17 cellular contexts compared by ENCODE assay signal in the genomic region with DNA sequence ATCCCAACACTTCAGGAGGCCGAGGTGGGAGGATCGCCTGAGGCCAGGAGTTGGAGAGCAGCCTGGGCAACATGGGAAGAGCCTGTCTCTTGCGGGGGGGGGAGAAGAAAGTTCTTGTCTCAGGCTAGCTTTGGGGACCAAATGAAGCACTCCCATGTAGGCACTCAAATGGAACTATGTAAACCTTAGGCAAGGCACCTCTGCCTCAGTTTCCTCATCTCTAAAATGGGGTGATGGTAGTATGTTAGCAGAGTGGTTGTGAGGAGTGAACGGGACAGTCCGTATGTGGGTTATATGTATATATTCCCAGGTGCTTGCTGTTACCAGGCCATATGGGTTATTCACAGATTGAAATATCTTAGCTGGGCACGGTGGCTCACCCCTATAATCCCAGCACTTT. TPM values are rescaled to one million over a fixed set of nuclear protein-coding genes. Genes with fewer than 3 reads are reported as not detected.
DNase-seq lines count a peak whose midpoint lies in the region; ATAC-seq, FAIRE-seq and TF ChIP-seq lines count a peak whose summit lies in the region.
"Had no signal": no experiment of that assay in that cellular context is flagged by ENCODE, and none has a peak within 500 bp of the region (broad histone marks: within the 10 kb centered on the region; RNA-seq: fewer than 3 reads in every experiment).

No MANE protein-coding gene starts in this region.

- in situ Hi-C loops in HepG2 (cut with HindIII; ENCODE audit: extremely low pct_ligation_motif_present, low pct_unique_long_range_greater_than_20kb) (no loop called here), Panc1 (cut with HindIII; ENCODE audit: low pct_unique_long_range_greater_than_20kb, low sequenced_read_pairs) (no loop called here)

- H3K9me3 ChIP-seq in HepG2 (ENCODE audit: low read length) (no peaks in the 10 kb centered on the region), right lobe of liver (no peaks in the 10 kb centered on the region), Panc1 (ENCODE audit: control insufficient read depth, insufficient read depth, low read depth, low read length) (no peaks in the 10 kb centered on the region)
- H3K9me3 ChIP-seq: BE2C had no signal

- intact Hi-C loops in HepG2 (cut with micrococcal nuclease; ENCODE audit: unreplicated experiment) (no loop called here), right lobe of liver (cut with DNase I) (no loop called here), Panc1 (cut with micrococcal nuclease; ENCODE audit: unreplicated experiment) (no loop called here)

- no peak for TF ChIP-seq RAD21 in HepG2 (CRISPR knock-in tag; IDR thresholded peaks at IDR 0.05)

- no peaks in the 10 kb centered on the region for H3K79me2 ChIP-seq in HepG2 (ENCODE audit: insufficient read depth, low read length)

- TF ChIP-seq POLR2A in HepG2 (IDR thresholded peaks at IDR 0.05; ENCODE audit: insufficient read depth in 1 of 2, low read depth in 2 of 2, low read length in 2 of 2) (no peak), right lobe of liver (IDR thresholded peaks at IDR 0.05) (no peak)

- CTCF ChIA-PET in HepG2 (lab: Yijun Ruan, JAX; ENCODE audit: low intra/inter-chr PET ratio, low total read pairs) = no interaction called here
- CTCF ChIA-PET in Panc1 (lab: Charles Lee) = interaction anchor here (0.5 to 2.7 kb wide), 13 partner anchors 11 to 169 kb away, joined by 3 to 17 read pairs (median 10); a partner anchor contains a TSS

- TF ChIP-seq EP300 in HepG2 (IDR thresholded peaks at IDR 0.05; ENCODE audit: low read depth in 2 of 2, low read length in 2 of 2) = no peak
- TF ChIP-seq EP300 in HepG2 (CRISPR knock-in tag; IDR thresholded peaks at IDR 0.05; ENCODE audit: borderline replicate concordance) = no peak

- POLR2A ChIA-PET in HepG2 (lab: Yijun Ruan, JAX) = no interaction called here
- POLR2A ChIA-PET in Panc1 (lab: Charles Lee) = interaction anchor here (0.5 to 1.7 kb wide), 9 partner anchors 11 to 595 kb away, joined by 3 to 14 read pairs (median 8); a partner anchor contains a TSS

- H4K20me1 ChIP-seq in HepG2 (ENCODE audit: insufficient read depth, low read length) = no peaks in the 10 kb centered on the region

- TF ChIP-seq CTCF in HepG2 (CRISPR knock-in tag; IDR thresholded peaks at IDR 0.05) = no peak
- no peak for TF ChIP-seq CTCF in right lobe of liver (IDR thresholded peaks at IDR 0.05)
- no peak for TF ChIP-seq CTCF in Panc1 (IDR thresholded peaks at IDR 0.05)
- TF ChIP-seq CTCF in omental fat pad (IDR thresholded peaks at IDR 0.05) = no peak

- 97% methylated on average over 6 of the region's 6 CpGs for WGBS in HepG2 (ENCODE audit: low lambda C conversion rate)
- WGBS in right lobe of liver (ENCODE audit: insufficient coverage, low coverage, low lambda C conversion rate, missing lambda C conversion rate) = 88% methylated on average over 6 of the region's 6 CpGs

- FAIRE-seq in HepG2 (lab: Jason Lieb, UNC) = no peak
- FAIRE-seq: H1 had no signal

- no peak overlapping the region for H3K4me2 ChIP-seq in HepG2 (ENCODE audit: low read depth, low read length)
- H3K4me2 ChIP-seq: KMS-11 had no signal

- no peak for DNase-seq in HepG2 (ENCODE audit: low spot score)
- DNase-seq in right lobe of liver = no peak
- no peak for DNase-seq in Panc1 (ENCODE audit: low read depth, low spot score)
- DNase-seq in omental fat pad (ENCODE audit: low spot score) = no peak
- DNase-seq: BE2C; C1 segment of cervical spinal cord; CD4-positive, CD25-positive, alpha-beta regulatory T cell; CD8-positive, alpha-beta memory T cell; COR-L47; DMS153; DMS79; GDM1; H9 had no signal

- no TSS peak for BruUV-seq in HepG2 (replicated peaks; lab: Mats Ljungman, UMichigan)
- TSS peak; percentile 54 for BruUV-seq in Panc1 (replicated peaks; lab: Mats Ljungman, UMichigan)

- no peak overlapping the region for H3K4me3 ChIP-seq in HepG2 (replicated peaks in 1 of 3; ENCODE audit: insufficient read depth in 1 of 3, low read depth in 2 of 3, low read length in 3 of 3)
- H3K4me3 ChIP-seq in right lobe of liver = no peak overlapping the region
- no peak overlapping the region for H3K4me3 ChIP-seq in Panc1 (ENCODE audit: low read depth in 2 of 2, low read length in 2 of 2)

- no peak overlapping the region for H2AFZ ChIP-seq in HepG2 (ENCODE audit: low read length)

- H3K27ac ChIP-seq in HepG2 (ENCODE audit: extremely low read length, insufficient read depth, low read length) = no peak overlapping the region
- H3K27ac ChIP-seq in right lobe of liver = no peak overlapping the region
- no peak overlapping the region for H3K27ac ChIP-seq in Panc1 (ENCODE audit: low read length)
- H3K27ac ChIP-seq: 22Rv1, KMS-11 had no signal

- ATAC-seq in HepG2 (no peak), right lobe of liver (no peak), Panc1 (peak; percentile 0; the same call in 1 of the 2 replicates), GM21619 (IDR thresholded peaks at IDR 0.05; ENCODE audit: unreplicated experiment) (no peak), omental fat pad (ENCODE audit: low FRiP score) (no peak)

- H3K27me3 ChIP-seq in HepG2 (ENCODE audit: control insufficient read depth in 1 of 2, insufficient read depth in 2 of 2, low read length in 2 of 2) (peaks cover 0 to 4% of the 10 kb centered on the region in 2 experiments; a peak in 2 of 5 replicates), right lobe of liver (no peaks in the 10 kb centered on the region), Panc1 (ENCODE audit: control insufficient read depth, insufficient read depth, low read length) (no peaks in the 10 kb centered on the region)
- H3K27me3 ChIP-seq: BE2C had no signal

- H3K36me3 ChIP-seq in HepG2 (replicated peaks in 1 of 2; ENCODE audit: control insufficient read depth in 1 of 2, insufficient read depth in 2 of 2, low read length in 2 of 2) = peaks cover 9 to 23% of the 10 kb centered on the region in 2 experiments
- H3K36me3 ChIP-seq in right lobe of liver = peaks cover 0 to 33% (median 11%) of the 10 kb centered on the region in 4 donors
- H3K36me3 ChIP-seq in Panc1 (ENCODE audit: control insufficient read depth, insufficient read depth, low read length) = peaks cover 29% of the 10 kb centered on the region

- H3K4me1 ChIP-seq in HepG2 (ENCODE audit: insufficient read depth, low read length) (0 out of 2 replicates have a peak, but pooled peaks cover under 1% of the 10 kb centered on the region), right lobe of liver (no peaks in the 10 kb centered on the region), Panc1 (ENCODE audit: control insufficient read depth, insufficient read depth, low read length) (0 out of 2 replicates have a peak, but pooled peaks cover 3% of the 10 kb centered on the region)

- no peak overlapping the region for H3K9ac ChIP-seq in HepG2 (ENCODE audit: insufficient read depth, low read depth, low read length)
- H3K9ac ChIP-seq: KMS-11 had no signal

RNA-seq across cellular contexts. Expression of a gene that starts 6.5 kb away (rescaled TPM):
- total RNA-seq in HepG2 (2016; rRNA removed; fragmentation: Illumina TruSeq; extraction: Trizol) = 0.35 and 0.53 TPM in 2 replicates
- 1.4 and 1.6 TPM in 2 replicates for total RNA-seq in HepG2 (2016; cell fraction: cytosol; rRNA removed; fragmentation: Illumina TruSeq; extraction: Trizol; ENCODE audit: low read depth)
- 0.28 and 0.37 TPM in 2 replicates for total RNA-seq in HepG2 (2016; cell fraction: insoluble cytoplasmic fraction; rRNA removed; fragmentation: Illumina TruSeq; extraction: Trizol)
- 0.90 and 0.93 TPM in 2 replicates for total RNA-seq in HepG2 (2016; cell fraction: membrane; rRNA removed; fragmentation: Illumina TruSeq; extraction: Trizol)
- 0.16 and 0.31 TPM in 2 replicates for total RNA-seq in HepG2 (2016; cell fraction: nucleus; rRNA removed; fragmentation: Illumina TruSeq; extraction: Trizol)
- 0.55 and 0.60 TPM in 2 replicates for polyA plus RNA-seq in HepG2 (2011; rRNA removed)
- 0.60 and 0.64 TPM in 2 replicates for polyA plus RNA-seq in HepG2 (2011; cell fraction: cytosol; rRNA removed)
- polyA plus RNA-seq in HepG2 (2011; cell fraction: nucleus; rRNA removed) = 0.27 and 0.33 TPM in 2 replicates
- 0.39 and 0.51 TPM in 2 replicates for polyA plus RNA-seq in HepG2 (2012)
- 1.9 and 2.0 TPM in 2 replicates for polyA plus RNA-seq in HepG2 (2016; cell fraction: cytosol; fragmentation: Illumina TruSeq; extraction: Trizol; ENCODE audit: low read depth)
- 0.54 and 0.55 TPM in 2 replicates for polyA plus RNA-seq in HepG2 (2016; cell fraction: insoluble cytoplasmic fraction; fragmentation: Illumina TruSeq; extraction: Trizol; ENCODE audit: low read depth)
- polyA plus RNA-seq in HepG2 (2016; cell fraction: membrane; fragmentation: Illumina TruSeq; extraction: Trizol; ENCODE audit: low read depth) = 0.90 and 1.1 TPM in 2 replicates
- polyA plus RNA-seq in HepG2 (2016; cell fraction: nucleus; fragmentation: Illumina TruSeq; extraction: Trizol; ENCODE audit: insufficient read depth, low read depth) = 0.41 TPM in 2 replicates
- polyA minus RNA-seq in HepG2 (2011; rRNA and poly(A)+ RNA removed; ENCODE audit: low replicate concordance) = 0.42 and 0.63 TPM in 2 replicates
- not detected in 2 replicates for polyA minus RNA-seq in HepG2 (2011; cell fraction: cytosol; rRNA and poly(A)+ RNA removed)
- 0.25 and 0.39 TPM in 2 replicates for polyA minus RNA-seq in HepG2 (2011; cell fraction: nucleus; rRNA and poly(A)+ RNA removed)
- total RNA-seq in right lobe of liver = not detected
- 76.9 TPM for total RNA-seq in Panc1 (2021; ENCODE audit: unreplicated experiment)
- polyA plus RNA-seq in Panc1 (2012; ENCODE audit: insufficient read length) = 106 TPM
- under 1 TPM in 1 of 4 donors, not detected in 3; 0.24 TPM for total RNA-seq in omental fat pad

RNA-seq across cellular contexts. Expression of a gene that starts 11.6 kb away (rescaled TPM):
- 89.1 and 91.1 TPM in 2 replicates for total RNA-seq in HepG2 (2016; rRNA removed; fragmentation: Illumina TruSeq; extraction: Trizol)
- 37.5 and 47.3 TPM in 2 replicates for total RNA-seq in HepG2 (2016; cell fraction: cytosol; rRNA removed; fragmentation: Illumina TruSeq; extraction: Trizol; ENCODE audit: low read depth)
- total RNA-seq in HepG2 (2016; cell fraction: insoluble cytoplasmic fraction; rRNA removed; fragmentation: Illumina TruSeq; extraction: Trizol) = 85.4 and 88.5 TPM in 2 replicates
- total RNA-seq in HepG2 (2016; cell fraction: membrane; rRNA removed; fragmentation: Illumina TruSeq; extraction: Trizol) = 43.0 and 47.2 TPM in 2 replicates
- 57.0 and 65.5 TPM in 2 replicates for total RNA-seq in HepG2 (2016; cell fraction: nucleus; rRNA removed; fragmentation: Illumina TruSeq; extraction: Trizol)
- polyA plus RNA-seq in HepG2 (2011; rRNA removed) = 90.0 and 92.5 TPM in 2 replicates
- 85.2 and 108 TPM in 2 replicates for polyA plus RNA-seq in HepG2 (2011; cell fraction: cytosol; rRNA removed)
- polyA plus RNA-seq in HepG2 (2011; cell fraction: nucleus; rRNA removed) = 135 and 143 TPM in 2 replicates
- 65.0 and 84.2 TPM in 2 replicates for polyA plus RNA-seq in HepG2 (2012)
- polyA plus RNA-seq in HepG2 (2016; cell fraction: cytosol; fragmentation: Illumina TruSeq; extraction: Trizol; ENCODE audit: low read depth) = 41.8 and 47.0 TPM in 2 replicates
- 88.6 and 92.5 TPM in 2 replicates for polyA plus RNA-seq in HepG2 (2016; cell fraction: insoluble cytoplasmic fraction; fragmentation: Illumina TruSeq; extraction: Trizol; ENCODE audit: low read depth)
- 38.0 and 40.4 TPM in 2 replicates for polyA plus RNA-seq in HepG2 (2016; cell fraction: membrane; fragmentation: Illumina TruSeq; extraction: Trizol; ENCODE audit: low read depth)
- 111 and 123 TPM in 2 replicates for polyA plus RNA-seq in HepG2 (2016; cell fraction: nucleus; fragmentation: Illumina TruSeq; extraction: Trizol; ENCODE audit: insufficient read depth, low read depth)
- polyA minus RNA-seq in HepG2 (2011; rRNA and poly(A)+ RNA removed; ENCODE audit: low replicate concordance) = 121 and 194 TPM in 2 replicates
- 41.5 and 44.7 TPM in 2 replicates for polyA minus RNA-seq in HepG2 (2011; cell fraction: cytosol; rRNA and poly(A)+ RNA removed)
- polyA minus RNA-seq in HepG2 (2011; cell fraction: nucleus; rRNA and poly(A)+ RNA removed) = 42.4 and 52.5 TPM in 2 replicates
- 10 to 100 TPM; 28.1 to 48.1 (median 31.3) TPM for total RNA-seq in right lobe of liver
- 1,837 TPM for total RNA-seq in Panc1 (2021; ENCODE audit: unreplicated experiment)
- 1,800 TPM for polyA plus RNA-seq in Panc1 (2012; ENCODE audit: insufficient read length)
- 10 to 100 TPM; 36.4 to 65.7 (median 50.3) TPM for total RNA-seq in omental fat pad

RNA-seq across cellular contexts. Expression of a gene that starts 22.7 kb away (rescaled TPM):
- not detected in 2 replicates for total RNA-seq in HepG2 (2016; rRNA removed; fragmentation: Illumina TruSeq; extraction: Trizol)
- not detected in 2 replicates for total RNA-seq in HepG2 (2016; cell fraction: cytosol; rRNA removed; fragmentation: Illumina TruSeq; extraction: Trizol; ENCODE audit: low read depth)
- not detected in 2 replicates for total RNA-seq in HepG2 (2016; cell fraction: insoluble cytoplasmic fraction; rRNA removed; fragmentation: Illumina TruSeq; extraction: Trizol)
- total RNA-seq in HepG2 (2016; cell fraction: membrane; rRNA removed; fragmentation: Illumina TruSeq; extraction: Trizol) = not detected in 2 replicates
- total RNA-seq in HepG2 (2016; cell fraction: nucleus; rRNA removed; fragmentation: Illumina TruSeq; extraction: Trizol) = 0.47 TPM in 1 of 2 replicates, not detected in the other
- polyA plus RNA-seq in HepG2 (2011; rRNA removed) = not detected in 2 replicates
- polyA plus RNA-seq in HepG2 (2011; cell fraction: cytosol; rRNA removed) = not detected in 2 replicates
- 0.17 and 0.76 TPM in 2 replicates for polyA plus RNA-seq in HepG2 (2011; cell fraction: nucleus; rRNA removed)
- not detected in 2 replicates for polyA plus RNA-seq in HepG2 (2012)
- not detected in 2 replicates for polyA plus RNA-seq in HepG2 (2016; cell fraction: cytosol; fragmentation: Illumina TruSeq; extraction: Trizol; ENCODE audit: low read depth)
- not detected in 2 replicates for polyA plus RNA-seq in HepG2 (2016; cell fraction: insoluble cytoplasmic fraction; fragmentation: Illumina TruSeq; extraction: Trizol; ENCODE audit: low read depth)
- not detected in 2 replicates for polyA plus RNA-seq in HepG2 (2016; cell fraction: membrane; fragmentation: Illumina TruSeq; extraction: Trizol; ENCODE audit: low read depth)
- polyA plus RNA-seq in HepG2 (2016; cell fraction: nucleus; fragmentation: Illumina TruSeq; extraction: Trizol; ENCODE audit: insufficient read depth, low read depth) = not detected in 2 replicates
- not detected in 2 replicates for polyA minus RNA-seq in HepG2 (2011; rRNA and poly(A)+ RNA removed; ENCODE audit: low replicate concordance)
- not detected in 2 replicates for polyA minus RNA-seq in HepG2 (2011; cell fraction: cytosol; rRNA and poly(A)+ RNA removed)
- polyA minus RNA-seq in HepG2 (2011; cell fraction: nucleus; rRNA and poly(A)+ RNA removed) = not detected in 2 replicates
- not detected for total RNA-seq in right lobe of liver
- total RNA-seq in Panc1 (2021; ENCODE audit: unreplicated experiment) = 0.80 TPM
- polyA plus RNA-seq in Panc1 (2012; ENCODE audit: insufficient read length) = 0.65 TPM
- not detected for total RNA-seq in omental fat pad
- total RNA-seq: CD4-positive, CD25-positive, alpha-beta regulatory T cell; CD8-positive, alpha-beta memory T cell had no signal
- polyA plus RNA-seq: CD4-positive, CD25-positive, alpha-beta regulatory T cell; CD8-positive, alpha-beta memory T cell had no signal

RNA-seq across cellular contexts. Expression of a gene that starts 40.4 kb away (rescaled TPM):
- total RNA-seq in HepG2 (2016; rRNA removed; fragmentation: Illumina TruSeq; extraction: Trizol) (3.6 and 3.7 TPM in 2 replicates), right lobe of liver (under 1 TPM; 0.18 to 0.78 (median 0.46) TPM), Panc1 (2021; ENCODE audit: unreplicated experiment) (37.7 TPM), omental fat pad (1 to 10 TPM; 1.8 to 4.4 (median 2.3) TPM)
- 1.1 and 1.4 TPM in 2 replicates for total RNA-seq in HepG2 (2016; cell fraction: cytosol; rRNA removed; fragmentation: Illumina TruSeq; extraction: Trizol; ENCODE audit: low read depth)
- total RNA-seq in HepG2 (2016; cell fraction: insoluble cytoplasmic fraction; rRNA removed; fragmentation: Illumina TruSeq; extraction: Trizol) = 4.1 TPM in 2 replicates
- 2.8 and 2.9 TPM in 2 replicates for total RNA-seq in HepG2 (2016; cell fraction: membrane; rRNA removed; fragmentation: Illumina TruSeq; extraction: Trizol)
- total RNA-seq in HepG2 (2016; cell fraction: nucleus; rRNA removed; fragmentation: Illumina TruSeq; extraction: Trizol) = 2.5 and 3.7 TPM in 2 replicates
- polyA plus RNA-seq in HepG2 (2011; rRNA removed) = 2.2 and 2.5 TPM in 2 replicates
- polyA plus RNA-seq in HepG2 (2011; cell fraction: cytosol; rRNA removed) = 2.4 and 2.9 TPM in 2 replicates
- polyA plus RNA-seq in HepG2 (2011; cell fraction: nucleus; rRNA removed) = 1.6 and 6.8 TPM in 2 replicates
- polyA plus RNA-seq in HepG2 (2012) = 1.7 and 2.6 TPM in 2 replicates
- polyA plus RNA-seq in HepG2 (2016; cell fraction: cytosol; fragmentation: Illumina TruSeq; extraction: Trizol; ENCODE audit: low read depth) = 0.73 and 0.79 TPM in 2 replicates
- polyA plus RNA-seq in HepG2 (2016; cell fraction: insoluble cytoplasmic fraction; fragmentation: Illumina TruSeq; extraction: Trizol; ENCODE audit: low read depth) = 3.1 and 4.0 TPM in 2 replicates
- 1.5 and 1.8 TPM in 2 replicates for polyA plus RNA-seq in HepG2 (2016; cell fraction: membrane; fragmentation: Illumina TruSeq; extraction: Trizol; ENCODE audit: low read depth)
- 4.2 TPM in 2 replicates for polyA plus RNA-seq in HepG2 (2016; cell fraction: nucleus; fragmentation: Illumina TruSeq; extraction: Trizol; ENCODE audit: insufficient read depth, low read depth)
- 1.7 and 2.3 TPM in 2 replicates for polyA minus RNA-seq in HepG2 (2011; rRNA and poly(A)+ RNA removed; ENCODE audit: low replicate concordance)
- 0.99 and 1.4 TPM in 2 replicates for polyA minus RNA-seq in HepG2 (2011; cell fraction: cytosol; rRNA and poly(A)+ RNA removed)
- 2.2 and 3.0 TPM in 2 replicates for polyA minus RNA-seq in HepG2 (2011; cell fraction: nucleus; rRNA and poly(A)+ RNA removed)
- polyA plus RNA-seq in Panc1 (2012; ENCODE audit: insufficient read length) = 11.1 TPM

RNA-seq across cellular contexts. Expression of a gene that starts 46.8 kb away (rescaled TPM):
- 34.9 and 48.2 TPM in 2 replicates for total RNA-seq in HepG2 (2016; rRNA removed; fragmentation: Illumina TruSeq; extraction: Trizol)
- 10.1 and 10.2 TPM in 2 replicates for total RNA-seq in HepG2 (2016; cell fraction: cytosol; rRNA removed; fragmentation: Illumina TruSeq; extraction: Trizol; ENCODE audit: low read depth)
- total RNA-seq in HepG2 (2016; cell fraction: insoluble cytoplasmic fraction; rRNA removed; fragmentation: Illumina TruSeq; extraction: Trizol) = 31.0 and 56.4 TPM in 2 replicates
- total RNA-seq in HepG2 (2016; cell fraction: membrane; rRNA removed; fragmentation: Illumina TruSeq; extraction: Trizol) = 24.1 and 24.5 TPM in 2 replicates
- total RNA-seq in HepG2 (2016; cell fraction: nucleus; rRNA removed; fragmentation: Illumina TruSeq; extraction: Trizol) = 40.8 and 47.1 TPM in 2 replicates
- polyA plus RNA-seq in HepG2 (2011; rRNA removed) = 49.0 and 51.7 TPM in 2 replicates
- 25.7 and 31.7 TPM in 2 replicates for polyA plus RNA-seq in HepG2 (2011; cell fraction: cytosol; rRNA removed)
- 253 and 283 TPM in 2 replicates for polyA plus RNA-seq in HepG2 (2011; cell fraction: nucleus; rRNA removed)
- 67.2 and 69.5 TPM in 2 replicates for polyA plus RNA-seq in HepG2 (2012)
- polyA plus RNA-seq in HepG2 (2016; cell fraction: cytosol; fragmentation: Illumina TruSeq; extraction: Trizol; ENCODE audit: low read depth) = 6.0 and 6.1 TPM in 2 replicates
- polyA plus RNA-seq in HepG2 (2016; cell fraction: insoluble cytoplasmic fraction; fragmentation: Illumina TruSeq; extraction: Trizol; ENCODE audit: low read depth) = 36.5 and 56.7 TPM in 2 replicates
- 12.5 and 14.4 TPM in 2 replicates for polyA plus RNA-seq in HepG2 (2016; cell fraction: membrane; fragmentation: Illumina TruSeq; extraction: Trizol; ENCODE audit: low read depth)
- polyA plus RNA-seq in HepG2 (2016; cell fraction: nucleus; fragmentation: Illumina TruSeq; extraction: Trizol; ENCODE audit: insufficient read depth, low read depth) = 151 and 174 TPM in 2 replicates
- 47.0 and 62.8 TPM in 2 replicates for polyA minus RNA-seq in HepG2 (2011; rRNA and poly(A)+ RNA removed; ENCODE audit: low replicate concordance)
- 24.6 and 28.9 TPM in 2 replicates for polyA minus RNA-seq in HepG2 (2011; cell fraction: cytosol; rRNA and poly(A)+ RNA removed)
- polyA minus RNA-seq in HepG2 (2011; cell fraction: nucleus; rRNA and poly(A)+ RNA removed) = 41.6 and 42.1 TPM in 2 replicates
- 10 to 100 TPM; 42.3 to 60.8 (median 54.7) TPM for total RNA-seq in right lobe of liver
- 1,614 TPM for total RNA-seq in Panc1 (2021; ENCODE audit: unreplicated experiment)
- polyA plus RNA-seq in Panc1 (2012; ENCODE audit: insufficient read length) = 1,718 TPM
- total RNA-seq in omental fat pad = 100 to 1,000 TPM in 1 of 4 donors, 10 to 100 TPM in 3; 62.2 to 102 (median 73.3) TPM

Comparison
In these comparisons a context has a peak if more than half of its experiments do, and no peak if none do; other contexts are left out.
1. RNA of a gene that starts 6.5 kb away (total RNA-seq): 76.9 TPM in Panc1 (single experiment); 0.16 to 1.6 TPM in HepG2, 0.24 TPM in omental fat pad and not detected in right lobe of liver; every median in the first group is over 10 times any median in the second.
2. RNA of a gene that starts 11.6 kb away (total RNA-seq): 1,837 TPM in Panc1 (single experiment); 37.5 to 91.1 TPM in HepG2, 36.4 to 65.7 TPM in omental fat pad and 28.1 to 48.1 TPM in right lobe of liver; every median in the first group is over 10 times any median in the second.